Comparison of ENCODE assay signal across 1 cellular context in the genomic region with DNA sequence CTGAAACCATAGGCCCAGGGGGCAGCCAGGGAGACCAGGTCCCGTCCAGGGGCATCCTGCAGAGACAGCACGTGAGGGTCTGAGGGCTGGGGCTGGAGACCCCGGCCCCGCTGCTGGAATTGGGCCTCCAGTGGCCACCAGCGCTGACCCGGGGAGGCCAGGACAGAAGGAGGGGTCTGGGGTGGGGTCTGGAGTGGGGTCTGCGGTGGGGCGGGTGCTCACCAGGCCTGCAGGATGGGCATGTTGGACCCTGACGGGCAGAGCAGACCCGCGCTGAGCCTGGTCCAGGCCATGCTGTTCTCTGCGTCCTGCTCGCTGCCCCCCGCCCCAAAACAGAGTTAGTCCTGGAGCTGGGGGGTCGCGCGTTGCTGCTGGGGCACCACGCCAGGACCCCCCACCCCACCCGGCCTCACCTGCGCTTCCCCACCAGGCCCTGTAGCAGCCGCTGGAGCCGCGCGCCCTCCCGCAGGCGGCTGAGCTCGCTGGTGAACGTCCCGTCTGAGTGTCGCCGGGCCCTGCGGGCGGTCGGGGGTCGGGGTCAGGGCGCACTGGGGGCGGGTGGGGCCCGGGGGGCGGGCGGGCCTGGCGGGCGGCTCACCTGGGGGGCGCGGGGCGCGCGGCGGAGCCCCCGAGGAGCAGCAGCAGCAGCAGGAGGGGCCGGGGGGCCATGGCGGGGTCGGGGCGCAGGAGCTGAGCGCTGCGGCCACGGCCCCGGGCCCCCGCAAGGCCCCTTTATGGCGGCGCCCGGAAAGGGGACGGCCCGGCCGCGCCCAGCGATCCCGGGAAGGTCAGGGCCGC.
TF ChIP-seq lines count a peak whose summit lies in the region.

A gene with protein sequence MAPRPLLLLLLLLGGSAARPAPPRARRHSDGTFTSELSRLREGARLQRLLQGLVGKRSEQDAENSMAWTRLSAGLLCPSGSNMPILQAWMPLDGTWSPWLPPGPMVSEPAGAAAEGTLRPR (minus strand): TSS at position 707 of the 798 bp plus-strand sequence. CDS start 38 bp downstream, at position 669.

TF ChIP-seq in H1, 55 proteins besides CTCF, POLR2A, EP300 and RAD21:
- TF ChIP-seq CBX8 (IDR thresholded peaks at IDR 0.05; ENCODE audit: borderline replicate concordance, low read depth, low read length) = no peak
- TF ChIP-seq, protein P1, sequence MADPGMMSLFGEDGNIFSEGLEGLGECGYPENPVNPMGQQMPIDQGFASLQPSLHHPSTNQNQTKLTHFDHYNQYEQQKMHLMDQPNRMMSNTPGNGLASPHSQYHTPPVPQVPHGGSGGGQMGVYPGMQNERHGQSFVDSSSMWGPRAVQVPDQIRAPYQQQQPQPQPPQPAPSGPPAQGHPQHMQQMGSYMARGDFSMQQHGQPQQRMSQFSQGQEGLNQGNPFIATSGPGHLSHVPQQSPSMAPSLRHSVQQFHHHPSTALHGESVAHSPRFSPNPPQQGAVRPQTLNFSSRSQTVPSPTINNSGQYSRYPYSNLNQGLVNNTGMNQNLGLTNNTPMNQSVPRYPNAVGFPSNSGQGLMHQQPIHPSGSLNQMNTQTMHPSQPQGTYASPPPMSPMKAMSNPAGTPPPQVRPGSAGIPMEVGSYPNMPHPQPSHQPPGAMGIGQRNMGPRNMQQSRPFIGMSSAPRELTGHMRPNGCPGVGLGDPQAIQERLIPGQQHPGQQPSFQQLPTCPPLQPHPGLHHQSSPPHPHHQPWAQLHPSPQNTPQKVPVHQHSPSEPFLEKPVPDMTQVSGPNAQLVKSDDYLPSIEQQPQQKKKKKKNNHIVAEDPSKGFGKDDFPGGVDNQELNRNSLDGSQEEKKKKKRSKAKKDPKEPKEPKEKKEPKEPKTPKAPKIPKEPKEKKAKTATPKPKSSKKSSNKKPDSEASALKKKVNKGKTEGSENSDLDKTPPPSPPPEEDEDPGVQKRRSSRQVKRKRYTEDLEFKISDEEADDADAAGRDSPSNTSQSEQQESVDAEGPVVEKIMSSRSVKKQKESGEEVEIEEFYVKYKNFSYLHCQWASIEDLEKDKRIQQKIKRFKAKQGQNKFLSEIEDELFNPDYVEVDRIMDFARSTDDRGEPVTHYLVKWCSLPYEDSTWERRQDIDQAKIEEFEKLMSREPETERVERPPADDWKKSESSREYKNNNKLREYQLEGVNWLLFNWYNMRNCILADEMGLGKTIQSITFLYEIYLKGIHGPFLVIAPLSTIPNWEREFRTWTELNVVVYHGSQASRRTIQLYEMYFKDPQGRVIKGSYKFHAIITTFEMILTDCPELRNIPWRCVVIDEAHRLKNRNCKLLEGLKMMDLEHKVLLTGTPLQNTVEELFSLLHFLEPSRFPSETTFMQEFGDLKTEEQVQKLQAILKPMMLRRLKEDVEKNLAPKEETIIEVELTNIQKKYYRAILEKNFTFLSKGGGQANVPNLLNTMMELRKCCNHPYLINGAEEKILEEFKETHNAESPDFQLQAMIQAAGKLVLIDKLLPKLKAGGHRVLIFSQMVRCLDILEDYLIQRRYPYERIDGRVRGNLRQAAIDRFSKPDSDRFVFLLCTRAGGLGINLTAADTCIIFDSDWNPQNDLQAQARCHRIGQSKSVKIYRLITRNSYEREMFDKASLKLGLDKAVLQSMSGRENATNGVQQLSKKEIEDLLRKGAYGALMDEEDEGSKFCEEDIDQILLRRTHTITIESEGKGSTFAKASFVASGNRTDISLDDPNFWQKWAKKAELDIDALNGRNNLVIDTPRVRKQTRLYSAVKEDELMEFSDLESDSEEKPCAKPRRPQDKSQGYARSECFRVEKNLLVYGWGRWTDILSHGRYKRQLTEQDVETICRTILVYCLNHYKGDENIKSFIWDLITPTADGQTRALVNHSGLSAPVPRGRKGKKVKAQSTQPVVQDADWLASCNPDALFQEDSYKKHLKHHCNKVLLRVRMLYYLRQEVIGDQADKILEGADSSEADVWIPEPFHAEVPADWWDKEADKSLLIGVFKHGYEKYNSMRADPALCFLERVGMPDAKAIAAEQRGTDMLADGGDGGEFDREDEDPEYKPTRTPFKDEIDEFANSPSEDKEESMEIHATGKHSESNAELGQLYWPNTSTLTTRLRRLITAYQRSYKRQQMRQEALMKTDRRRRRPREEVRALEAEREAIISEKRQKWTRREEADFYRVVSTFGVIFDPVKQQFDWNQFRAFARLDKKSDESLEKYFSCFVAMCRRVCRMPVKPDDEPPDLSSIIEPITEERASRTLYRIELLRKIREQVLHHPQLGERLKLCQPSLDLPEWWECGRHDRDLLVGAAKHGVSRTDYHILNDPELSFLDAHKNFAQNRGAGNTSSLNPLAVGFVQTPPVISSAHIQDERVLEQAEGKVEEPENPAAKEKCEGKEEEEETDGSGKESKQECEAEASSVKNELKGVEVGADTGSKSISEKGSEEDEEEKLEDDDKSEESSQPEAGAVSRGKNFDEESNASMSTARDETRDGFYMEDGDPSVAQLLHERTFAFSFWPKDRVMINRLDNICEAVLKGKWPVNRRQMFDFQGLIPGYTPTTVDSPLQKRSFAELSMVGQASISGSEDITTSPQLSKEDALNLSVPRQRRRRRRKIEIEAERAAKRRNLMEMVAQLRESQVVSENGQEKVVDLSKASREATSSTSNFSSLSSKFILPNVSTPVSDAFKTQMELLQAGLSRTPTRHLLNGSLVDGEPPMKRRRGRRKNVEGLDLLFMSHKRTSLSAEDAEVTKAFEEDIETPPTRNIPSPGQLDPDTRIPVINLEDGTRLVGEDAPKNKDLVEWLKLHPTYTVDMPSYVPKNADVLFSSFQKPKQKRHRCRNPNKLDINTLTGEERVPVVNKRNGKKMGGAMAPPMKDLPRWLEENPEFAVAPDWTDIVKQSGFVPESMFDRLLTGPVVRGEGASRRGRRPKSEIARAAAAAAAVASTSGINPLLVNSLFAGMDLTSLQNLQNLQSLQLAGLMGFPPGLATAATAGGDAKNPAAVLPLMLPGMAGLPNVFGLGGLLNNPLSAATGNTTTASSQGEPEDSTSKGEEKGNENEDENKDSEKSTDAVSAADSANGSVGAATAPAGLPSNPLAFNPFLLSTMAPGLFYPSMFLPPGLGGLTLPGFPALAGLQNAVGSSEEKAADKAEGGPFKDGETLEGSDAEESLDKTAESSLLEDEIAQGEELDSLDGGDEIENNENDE (IDR thresholded peaks at IDR 0.05; ENCODE audit: insufficient replicate concordance, low read length) = no peak
- TF ChIP-seq NANOG (IDR thresholded peaks at IDR 0.05; ENCODE audit: insufficient read depth, low read depth, low read length, poor library complexity, severe bottlenecking) = no peak
- TF ChIP-seq SP4 (IDR thresholded peaks at IDR 0.05; ENCODE audit: low read length) = no peak
